ENCODE assay signal across 8 cellular contexts in genomic region chr1:100423832-100424337, GRCh38.
DNase-seq lines count a peak whose midpoint lies in the region; ATAC-seq and TF ChIP-seq lines count a peak whose summit lies in the region.
"Had no signal": no experiment of that assay in that cellular context is flagged by ENCODE, and none has a peak within 500 bp of the region (broad histone marks: within the 10 kb centered on the region; RNA-seq: fewer than 3 reads in every experiment).

No MANE protein-coding gene starts in this region.

- H3K27ac Mint-ChIP-seq in naive thymus-derived CD8-positive, alpha-beta T cell: peak overlapping the region; percentile 41 to 95 (median 88)

- peak; percentile 22 for DNase-seq in T follicular helper cell (ENCODE audit: low read depth)
- DNase-seq in naive thymus-derived CD8-positive, alpha-beta T cell: peak in 1 of 10 donors; percentile 19
- no peak for DNase-seq in prostate gland (ENCODE audit: low spot score)
- DNase-seq in AG08396 (ENCODE audit: low spot score): no peak
- DNase-seq in aorta: no peak
- DNase-seq: GOT3 had no signal

- H3K36me3 ChIP-seq in prostate gland: no peaks in the 10 kb centered on the region
- H3K36me3 ChIP-seq in aorta (ENCODE audit: control insufficient read depth in 1 of 2, insufficient read depth in 2 of 2, low read length in 1 of 2): no peaks in the 10 kb centered on the region

- peaks cover 9 to 27% (median 27%) of the 10 kb centered on the region in 3 donors for H3K36me3 Mint-ChIP-seq in naive thymus-derived CD8-positive, alpha-beta T cell

- no peaks in the 10 kb centered on the region for H3K9me3 Mint-ChIP-seq in naive thymus-derived CD8-positive, alpha-beta T cell

- POLR2A ChIA-PET in naive thymus-derived CD8-positive, alpha-beta T cell (lab: Charles Lee): interaction anchor here (1.2 to 2.2 kb wide), 6 partner anchors 10 to 72 kb away, joined by 3 to 9 read pairs (median 6); partner anchors contain the start of gene CDC14A

- H3K9me3 ChIP-seq in prostate gland (no peaks in the 10 kb centered on the region), aorta (ENCODE audit: control insufficient read depth, low read length) (no peaks in the 10 kb centered on the region)

- no peaks in the 10 kb centered on the region for H3K27me3 ChIP-seq in prostate gland (replicated peaks; ENCODE audit: insufficient read depth)
- H3K27me3 ChIP-seq in aorta (ENCODE audit: control insufficient read depth in 1 of 2, insufficient read depth in 2 of 2, low read length in 1 of 2): no peaks in the 10 kb centered on the region

- intact Hi-C loops in prostate gland (cut with DNase I): no loop called here
- intact Hi-C loops in aorta (cut with DNase I): no loop called here

- no peaks in the 10 kb centered on the region for H3K4me1 ChIP-seq in prostate gland (replicated peaks)
- H3K4me1 ChIP-seq in aorta (ENCODE audit: control insufficient read depth in 1 of 2, insufficient read depth in 2 of 2, low read length in 2 of 2): no peaks in the 10 kb centered on the region

- TF ChIP-seq CTCF in prostate gland (IDR thresholded peaks at IDR 0.05): no peak

- TF ChIP-seq POLR2A in prostate gland (IDR thresholded peaks at IDR 0.05): no peak

- H3K4me1 Mint-ChIP-seq in naive thymus-derived CD8-positive, alpha-beta T cell: peaks cover 25 to 75% (median 51%) of the 10 kb centered on the region in 4 donors

- H3K27ac ChIP-seq in prostate gland (no peak overlapping the region), aorta (ENCODE audit: low read depth in 1 of 2, low read length in 2 of 2) (no peak overlapping the region)

- peak overlapping the region; percentile 0 to 73 (median 60) for H3K4me3 Mint-ChIP-seq in naive thymus-derived CD8-positive, alpha-beta T cell

- 90% methylated on average over 6 of the region's 6 CpGs for WGBS in prostate gland
- 96 to 98% methylated on average over 6 of the region's 6 CpGs for WGBS in aorta, 2 donors

- ATAC-seq in GM19035 (IDR thresholded peaks at IDR 0.05; ENCODE audit: unreplicated experiment): peak; percentile 92
- ATAC-seq in HG02642 (IDR thresholded peaks at IDR 0.05; ENCODE audit: poor library complexity, unreplicated experiment): peak; percentile 83
- ATAC-seq in naive thymus-derived CD8-positive, alpha-beta T cell: peak; percentile 52 to 79
- no peak for ATAC-seq in aorta (ENCODE audit: low FRiP score)

- H3K27me3 Mint-ChIP-seq in naive thymus-derived CD8-positive, alpha-beta T cell: no peaks in the 10 kb centered on the region

- H3K4me3 ChIP-seq in prostate gland (no peak overlapping the region), aorta (ENCODE audit: low read length in 2 of 2) (no peak overlapping the region)
